In the genomic region with DNA sequence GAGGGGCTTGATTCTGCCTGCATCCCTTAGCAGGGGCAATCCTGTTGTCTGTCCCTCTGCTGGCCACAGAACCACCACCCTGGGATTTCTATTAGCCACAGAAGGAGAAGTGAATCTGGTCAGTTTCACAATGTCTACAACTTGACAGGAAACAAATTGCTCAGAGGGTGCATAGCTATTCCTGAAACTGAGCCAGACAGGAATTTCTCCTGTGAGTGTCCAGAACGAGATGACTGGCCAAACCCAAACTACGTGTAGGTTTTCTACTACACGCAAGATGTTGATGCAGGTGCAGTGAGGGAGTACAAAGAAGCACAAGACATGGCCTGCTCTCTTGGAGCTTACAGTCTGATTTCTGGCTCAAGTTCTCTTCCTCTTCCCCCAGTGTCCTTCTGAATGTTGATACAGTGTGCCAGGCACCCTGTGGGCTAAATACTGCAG, we compare ENCODE assay signal across 8 cellular contexts.
A peak's percentile ranks its signal among the peaks of the same experiment; 100 is the strongest.
DNase-seq lines count a peak whose midpoint lies in the region; ATAC-seq, FAIRE-seq and TF ChIP-seq lines count a peak whose summit lies in the region.
"Had no signal": no experiment of that assay in that cellular context is flagged by ENCODE, and none has a peak within 500 bp of the region (broad histone marks: within the 10 kb centered on the region; RNA-seq: fewer than 3 reads in every experiment).

No MANE protein-coding gene starts in this region.

- DNase-seq in astrocyte of the spinal cord (ENCODE audit: low read depth, low spot score): peak; percentile 25
- DNase-seq in T-helper 1 cell: no peak
- no peak for DNase-seq in small intestine
- no peak for DNase-seq in activated CD4-positive, alpha-beta T cell treated with anti-CD3 and anti-CD28 coated beads, Interleukin-2, amount 10 ng/mL, durations not matched to agents 24 days and 14 days
- DNase-seq: immature natural killer cell had no signal

- H3K9me3 ChIP-seq in small intestine (ENCODE audit: control insufficient read depth, low read depth): no peaks in the 10 kb centered on the region

- ATAC-seq in GM19438 (IDR thresholded peaks at IDR 0.05; ENCODE audit: low read depth, unreplicated experiment) (peak; percentile 32), HG03159 (IDR thresholded peaks at IDR 0.05; ENCODE audit: unreplicated experiment) (peak; percentile 35)
- peak; percentile 72 for ATAC-seq in stimulated activated memory B cell treated with anti-CD40 and anti-IgM and Interleukin-4, amounts not matched to agents 10 μg/mL and 1 μg/mL and 100 μg/mL, for 72 hours

- TF ChIP-seq CTCF in astrocyte of the spinal cord (IDR thresholded peaks at IDR 0.05; ENCODE audit: low read depth, low read length): no peak

- H3K36me3 Mint-ChIP-seq in stimulated activated memory B cell treated with anti-CD40 and anti-IgM and Interleukin-4, amounts not matched to agents 10 μg/mL and 1 μg/mL and 100 μg/mL, for 72 hours: no peaks in the 10 kb centered on the region
- no peaks in the 10 kb centered on the region for H3K36me3 Mint-ChIP-seq in activated CD4-positive, alpha-beta T cell treated with anti-CD3 and anti-CD28 coated beads, Interleukin-2, amount 10 ng/mL, durations not matched to agents 24 days and 14 days (ENCODE audit: low read depth)
- H3K36me3 Mint-ChIP-seq: immature natural killer cell had no signal

- no peaks in the 10 kb centered on the region for H3K9me3 Mint-ChIP-seq in stimulated activated memory B cell treated with anti-CD40 and anti-IgM and Interleukin-4, amounts not matched to agents 10 μg/mL and 1 μg/mL and 100 μg/mL, for 72 hours
- H3K9me3 Mint-ChIP-seq in activated CD4-positive, alpha-beta T cell treated with anti-CD3 and anti-CD28 coated beads, Interleukin-2, amount 10 ng/mL, durations not matched to agents 24 days and 14 days: no peaks in the 10 kb centered on the region
- H3K9me3 Mint-ChIP-seq: immature natural killer cell had no signal

- no peak overlapping the region for H3K4me3 Mint-ChIP-seq in stimulated activated memory B cell treated with anti-CD40 and anti-IgM and Interleukin-4, amounts not matched to agents 10 μg/mL and 1 μg/mL and 100 μg/mL, for 72 hours
- H3K4me3 Mint-ChIP-seq in activated CD4-positive, alpha-beta T cell treated with anti-CD3 and anti-CD28 coated beads, Interleukin-2, amount 10 ng/mL, durations not matched to agents 24 days and 14 days: no peak overlapping the region

- no peaks in the 10 kb centered on the region for H3K36me3 ChIP-seq in small intestine (ENCODE audit: control insufficient read depth in 2 of 2, insufficient read depth in 2 of 2, low read length in 2 of 2)

- peaks cover 43% of the 10 kb centered on the region for H3K27me3 Mint-ChIP-seq in stimulated activated memory B cell treated with anti-CD40 and anti-IgM and Interleukin-4, amounts not matched to agents 10 μg/mL and 1 μg/mL and 100 μg/mL, for 72 hours
- H3K27me3 Mint-ChIP-seq in activated CD4-positive, alpha-beta T cell treated with anti-CD3 and anti-CD28 coated beads, Interleukin-2, amount 10 ng/mL, durations not matched to agents 24 days and 14 days: peaks cover 7% of the 10 kb centered on the region

- intact Hi-C loops in activated CD4-positive, alpha-beta T cell treated with anti-CD3 and anti-CD28 coated beads, Interleukin-2, amount 10 ng/mL, durations not matched to agents 24 days and 14 days (cut with micrococcal nuclease): loop anchor here (10.0 kb wide), 2 partner anchors 202 to 302 kb away; a partner anchor contains a TSS

- in situ Hi-C loops in astrocyte of the spinal cord (cut with HindIII; ENCODE audit: low sequenced_read_pairs): no loop called here

- H3K4me3 ChIP-seq in astrocyte of the spinal cord (ENCODE audit: low read depth, low read length) (no peak overlapping the region), small intestine (ENCODE audit: low read depth in 1 of 2, low read length in 2 of 2) (no peak overlapping the region)

- no peak overlapping the region for H3K27ac ChIP-seq in small intestine (ENCODE audit: low read depth in 1 of 2, low read length in 1 of 2)

- peaks cover 38% of the 10 kb centered on the region for H3K4me1 Mint-ChIP-seq in stimulated activated memory B cell treated with anti-CD40 and anti-IgM and Interleukin-4, amounts not matched to agents 10 μg/mL and 1 μg/mL and 100 μg/mL, for 72 hours
- peaks cover 47% of the 10 kb centered on the region for H3K4me1 Mint-ChIP-seq in activated CD4-positive, alpha-beta T cell treated with anti-CD3 and anti-CD28 coated beads, Interleukin-2, amount 10 ng/mL, durations not matched to agents 24 days and 14 days

- no peak overlapping the region for H3K27ac Mint-ChIP-seq in stimulated activated memory B cell treated with anti-CD40 and anti-IgM and Interleukin-4, amounts not matched to agents 10 μg/mL and 1 μg/mL and 100 μg/mL, for 72 hours
- H3K27ac Mint-ChIP-seq in activated CD4-positive, alpha-beta T cell treated with anti-CD3 and anti-CD28 coated beads, Interleukin-2, amount 10 ng/mL, durations not matched to agents 24 days and 14 days: no peak overlapping the region
- H3K27ac Mint-ChIP-seq: immature natural killer cell had no signal

- no peaks in the 10 kb centered on the region for H3K27me3 ChIP-seq in small intestine (ENCODE audit: control insufficient read depth in 2 of 2, insufficient read depth in 2 of 2, low read length in 2 of 2)

- peaks cover 0 to 2% of the 10 kb centered on the region in 2 donors for H3K4me1 ChIP-seq in small intestine (ENCODE audit: control insufficient read depth in 2 of 2, insufficient read depth in 1 of 2, low read depth in 1 of 2, low read length in 1 of 2)

- 53 to 73% (median 69%) methylated on average over 3 of the region's 3 CpGs for WGBS in small intestine, 3 donors

- FAIRE-seq in small intestine (lab: Jason Lieb, UNC): no peak
